22 cellular contexts compared by ENCODE assay signal in genomic region chr18:59951591-59951990, GRCh38. TPM values are rescaled to one million over a fixed set of nuclear protein-coding genes. Genes with fewer than 3 reads are reported as not detected.
DNase-seq lines count a peak whose midpoint lies in the region; ATAC-seq, FAIRE-seq and TF ChIP-seq lines count a peak whose summit lies in the region.
"Had no signal": no experiment of that assay in that cellular context is flagged by ENCODE, and none has a peak within 500 bp of the region (broad histone marks: within the 10 kb centered on the region; RNA-seq: fewer than 3 reads in every experiment).

No MANE protein-coding gene starts in this region.

- no peak for TF ChIP-seq POLR2A in IMR-90 (IDR thresholded peaks at IDR 0.05; ENCODE audit: low read depth, low read length)

- H3K9me3 ChIP-seq in IMR-90 (ENCODE audit: control insufficient read depth, insufficient read depth, low read length) (no peaks in the 10 kb centered on the region), astrocyte (ENCODE audit: insufficient read depth, low read depth, low read length) (no peaks in the 10 kb centered on the region)

- no peak overlapping the region for H3K27ac Mint-ChIP-seq in astrocyte (ENCODE audit: unreplicated experiment)
- no peak overlapping the region for H3K27ac Mint-ChIP-seq in activated T-helper 17 cell treated with anti-CD3 and anti-CD28 coated beads, Interleukin-2, amount 50 U/mL, for 72 hours
- H3K27ac Mint-ChIP-seq: CD8-positive, alpha-beta T cell; HFFc6 had no signal

- intact Hi-C loops in IMR-90 (cut with micrococcal nuclease), result loop anchor here (5.0 to 10.0 kb wide), 3 partner anchors 39 to 1783 kb away; no protein-coding TSS in a partner anchor

- H2BK5ac ChIP-seq in IMR-90 (ENCODE audit: low read depth, low read length, poor library complexity, severe bottlenecking), result no peak overlapping the region

- no peak for DNase-seq in GM19239 (ENCODE audit: insufficient read length, low spot score)
- DNase-seq in IMR-90, result no peak
- DNase-seq in astrocyte (ENCODE audit: low read depth), result peak; percentile 49
- peak; percentile 6 for DNase-seq in renal cortical epithelial cell (ENCODE audit: low read depth)
- DNase-seq in AML-193 (lab: John Stamatoyannopoulos, UW), result no peak
- DNase-seq: CD8-positive, alpha-beta T cell; DND-41; GDM1; HFFc6; Karpas-422; NCI-H1105 treated with DMSO at 0.1 percent for 48 hours; NCI-H1694 treated with DMSO at 0.1 percent for 48 hours; Right ventricle myocardium superior; T-helper 1 cell had no signal

- no peak overlapping the region for H3K4me3 ChIP-seq in IMR-90 (ENCODE audit: insufficient read depth, low read depth, low read length)
- no peak overlapping the region for H3K4me3 ChIP-seq in astrocyte (ENCODE audit: insufficient read depth, low read depth, low read length)
- H3K4me3 ChIP-seq: GM12878, SK-N-MC had no signal

- no peaks in the 10 kb centered on the region for H3K79me2 ChIP-seq in astrocyte (ENCODE audit: insufficient read depth, low read length)

- no peak for TF ChIP-seq RAD21 in IMR-90 (IDR thresholded peaks at IDR 0.05; ENCODE audit: low read length)

- H3K23ac ChIP-seq in IMR-90 (ENCODE audit: low read depth, low read length), result no peak overlapping the region

- H2AFZ ChIP-seq in IMR-90 (replicated peaks; ENCODE audit: low read length, poor library complexity) (no peak overlapping the region), astrocyte (ENCODE audit: low read depth, low read length) (no peak overlapping the region)

- H3K4ac ChIP-seq in IMR-90 (ENCODE audit: low read depth, low read length), result no peak overlapping the region

- H3K36me3 Mint-ChIP-seq in astrocyte (ENCODE audit: low read depth, unreplicated experiment), result no peaks in the 10 kb centered on the region
- no peaks in the 10 kb centered on the region for H3K36me3 Mint-ChIP-seq in activated T-helper 17 cell treated with anti-CD3 and anti-CD28 coated beads, Interleukin-2, amount 50 U/mL, for 72 hours (ENCODE audit: low read depth)
- H3K36me3 Mint-ChIP-seq: CD8-positive, alpha-beta T cell had no signal

- H3K4me2 ChIP-seq in IMR-90 (ENCODE audit: low read depth, low read length) (no peak overlapping the region), astrocyte (ENCODE audit: low read length) (no peak overlapping the region)

- POLR2A ChIA-PET in IMR-90 (lab: Charles Lee; ENCODE audit: unreplicated experiment), result no interaction called here

- dilution Hi-C loops in IMR-90 (cut with HindIII; ENCODE audit: low sequenced_read_pairs, unreplicated experiment), result no loop called here

- 0 out of 3 replicates have a peak overlapping the region, but pooled peaks have one; percentile 11 for H2BK15ac ChIP-seq in IMR-90 (ENCODE audit: low read depth, low read length)

- H3K4me1 ChIP-seq in IMR-90 (ENCODE audit: control insufficient read depth, insufficient read depth, low read length) (peaks cover 6% of the 10 kb centered on the region; the same call in 1 of the 2 replicates), astrocyte (ENCODE audit: insufficient read depth, low read length) (peaks cover 22% of the 10 kb centered on the region)

- H2BK120ac ChIP-seq in IMR-90 (ENCODE audit: low read depth, low read length), result no peak overlapping the region

- H3K9me3 Mint-ChIP-seq in astrocyte (ENCODE audit: unreplicated experiment), result no peaks in the 10 kb centered on the region
- no peaks in the 10 kb centered on the region for H3K9me3 Mint-ChIP-seq in activated T-helper 17 cell treated with anti-CD3 and anti-CD28 coated beads, Interleukin-2, amount 50 U/mL, for 72 hours
- H3K9me3 Mint-ChIP-seq: CD8-positive, alpha-beta T cell; HFFc6 had no signal

- no peak overlapping the region for H3K27ac ChIP-seq in IMR-90 (ENCODE audit: insufficient read depth, low read length)
- H3K27ac ChIP-seq in astrocyte (ENCODE audit: low read depth, low read length), result no peak overlapping the region
- H3K27ac ChIP-seq: SK-N-MC had no signal

- no peak overlapping the region for H3K4me3 Mint-ChIP-seq in astrocyte (ENCODE audit: unreplicated experiment)
- H3K4me3 Mint-ChIP-seq in activated T-helper 17 cell treated with anti-CD3 and anti-CD28 coated beads, Interleukin-2, amount 50 U/mL, for 72 hours, result no peak overlapping the region
- H3K4me3 Mint-ChIP-seq: CD8-positive, alpha-beta T cell; HFFc6 had no signal

- H3K27me3 Mint-ChIP-seq in astrocyte (ENCODE audit: low read depth, unreplicated experiment), result no peaks in the 10 kb centered on the region
- peaks cover 7% of the 10 kb centered on the region for H3K27me3 Mint-ChIP-seq in activated T-helper 17 cell treated with anti-CD3 and anti-CD28 coated beads, Interleukin-2, amount 50 U/mL, for 72 hours

- no peak overlapping the region for H2AK5ac ChIP-seq in IMR-90 (ENCODE audit: low read depth, low read length)

- H2AK9ac ChIP-seq in IMR-90 (replicated peaks; ENCODE audit: low read depth, low read length, poor library complexity), result no peak overlapping the region

- H3K27me3 ChIP-seq in IMR-90 (ENCODE audit: control insufficient read depth, insufficient read depth, low read length) (no peaks in the 10 kb centered on the region), astrocyte (ENCODE audit: insufficient read depth, low read length) (no peaks in the 10 kb centered on the region)

- H4K5ac ChIP-seq in IMR-90 (ENCODE audit: low read depth, low read length), result no peak overlapping the region

- H2BK20ac ChIP-seq in IMR-90 (ENCODE audit: low read depth, low read length), result no peak overlapping the region; the same call in 1 of the 2 replicates

- no peak for ATAC-seq in IMR-90 (ENCODE audit: low read depth)
- no peak for ATAC-seq in GM19328 (IDR thresholded peaks at IDR 0.05; ENCODE audit: unreplicated experiment)
- ATAC-seq in GM21381 (IDR thresholded peaks at IDR 0.05; ENCODE audit: unreplicated experiment), result no peak
- no peak for ATAC-seq in activated T-helper 17 cell treated with anti-CD3 and anti-CD28 coated beads, Interleukin-2, amount 50 U/mL, for 72 hours (replicated peaks)
- ATAC-seq: CD8-positive, alpha-beta T cell; GM12878; Panc1 had no signal

- no peak overlapping the region for H4K8ac ChIP-seq in IMR-90 (ENCODE audit: low read depth in 2 of 2, low read length in 2 of 2)

- H4K91ac ChIP-seq in IMR-90 (ENCODE audit: insufficient read depth, low read depth, low read length), result no peak overlapping the region

- no peaks in the 10 kb centered on the region; a peak in 1 of 4 replicates for H3K79me1 ChIP-seq in IMR-90 (ENCODE audit: low read depth in 1 of 2, low read length in 2 of 2)

- in situ Hi-C loops in IMR-90 (cut with MboI; ENCODE audit: low sequenced_read_pairs), result no loop called here

- H4K20me1 ChIP-seq in IMR-90 (ENCODE audit: insufficient read depth, low read length) (no peaks in the 10 kb centered on the region), astrocyte (ENCODE audit: insufficient read depth, low read length) (no peaks in the 10 kb centered on the region)

- 0 out of 2 replicates have a peak overlapping the region, but pooled peaks have one; percentile 6 for H3K14ac ChIP-seq in IMR-90 (replicated peaks; ENCODE audit: low read depth, low read length)

- H3K4me1 Mint-ChIP-seq in astrocyte (ENCODE audit: low read depth, unreplicated experiment), result peaks cover 12% of the 10 kb centered on the region
- H3K4me1 Mint-ChIP-seq in activated T-helper 17 cell treated with anti-CD3 and anti-CD28 coated beads, Interleukin-2, amount 50 U/mL, for 72 hours, result no peaks in the 10 kb centered on the region

- no CpG with 5 or more reads among the region's 4 CpGs for WGBS in IMR-90 (ENCODE audit: extremely low coverage in 2 of 2, insufficient read length in 1 of 2), 2 experiments

- TF ChIP-seq CTCF in IMR-90 (conservative IDR thresholded peaks at IDR 0.05; ENCODE audit: low read depth, low read length) (no peak), astrocyte (IDR thresholded peaks at IDR 0.05; ENCODE audit: insufficient read depth, low read depth, low read length) (no peak)

- no peak overlapping the region for H3K18ac ChIP-seq in IMR-90 (ENCODE audit: low read depth, low read length)

- peaks cover 2% of the 10 kb centered on the region for H3K9me1 ChIP-seq in IMR-90 (ENCODE audit: insufficient read depth, low read length)

- no TSS peak for BruUV-seq in IMR-90 (replicated peaks; lab: Mats Ljungman, UMichigan)

- CTCF ChIA-PET in IMR-90 (lab: Yijun Ruan, JAX), result interaction anchor here (0.7 kb wide), 1 partner anchor 8 kb away, joined by 4 read pairs; no protein-coding TSS in a partner anchor

- H3K56ac ChIP-seq in IMR-90 (ENCODE audit: extremely low read depth, insufficient read depth, low read length), result no peak overlapping the region

- H3K36me3 ChIP-seq in IMR-90 (ENCODE audit: control insufficient read depth, insufficient read depth, low read length) (no peaks in the 10 kb centered on the region), astrocyte (ENCODE audit: insufficient read depth, low read length) (no peaks in the 10 kb centered on the region)

- peak; percentile 39 for FAIRE-seq in GM19239 (lab: Jason Lieb, UNC)
- FAIRE-seq in astrocyte (lab: Jason Lieb, UNC), result no peak
- FAIRE-seq: GM12878, GM18507, H1 had no signal

- H3K9ac ChIP-seq in IMR-90 (ENCODE audit: low read depth, low read length), result no peak overlapping the region
- no peak overlapping the region for H3K9ac ChIP-seq in astrocyte (ENCODE audit: low read length)

TF ChIP-seq in IMR-90, 13 proteins besides CTCF, POLR2A, EP300 and RAD21:
- TF ChIP-seq MAZ (IDR thresholded peaks at IDR 0.05; ENCODE audit: borderline replicate concordance, low read depth, low read length), result no peak
- TF ChIP-seq CHD1 (IDR thresholded peaks at IDR 0.05; ENCODE audit: low read depth, low read length), result no peak
- TF ChIP-seq CEBPB (IDR thresholded peaks at IDR 0.05; ENCODE audit: low read depth, low read length), result no peak
- no peak for TF ChIP-seq SMC3 (IDR thresholded peaks at IDR 0.05; ENCODE audit: low read depth, low read length)
- no peak for TF ChIP-seq ELK1 (IDR thresholded peaks at IDR 0.05; ENCODE audit: borderline replicate concordance, low read depth, low read length)

RNA-seq across cellular contexts. Expression of gene PMAIP1, which starts 51.8 kb away (rescaled TPM):
- total RNA-seq in IMR-90 (2012; rRNA removed) (14.0 and 26.9 TPM in 2 replicates), astrocyte (91.0 and 98.1 TPM in 2 replicates), renal cortical epithelial cell (11.6 and 69.3 TPM in 2 replicates)
- polyA plus RNA-seq in IMR-90 (2012; rRNA removed), result 25.9 and 30.1 TPM in 2 replicates
- 4.3 and 12.5 TPM in 2 replicates for polyA plus RNA-seq in IMR-90 (2012; cell fraction: cytosol; rRNA removed)
- 7.2 and 17.3 TPM in 2 replicates for polyA plus RNA-seq in IMR-90 (2012; cell fraction: nucleus; rRNA removed; ENCODE audit: low replicate concordance)
- total RNA-seq in activated T-helper 17 cell treated with anti-CD3 and anti-CD28 coated beads, Interleukin-2, amount 50 U/mL, for 72 hours, result 10 to 100 TPM; 62.7 to 83.1 TPM
- total RNA-seq: Right ventricle myocardium superior had no signal

Comparison
In these comparisons a context has a peak if more than half of its experiments do, and no peak if none do; other contexts are left out.
1. DNase-seq: peak in astrocyte (single experiment) and renal cortical epithelial cell (single experiment); none in GM19239 (single experiment), IMR-90 (single experiment) and AML-193 (0 of 2).